Comparison of ENCODE assay signal across 21 cellular contexts in genomic region chr2:200056105-200056504, GRCh38.
"Had no signal": no experiment of that assay in that cellular context is flagged by ENCODE, and none has a peak within 500 bp of the region (broad histone marks: within the 10 kb centered on the region; RNA-seq: fewer than 3 reads in every experiment).

No MANE protein-coding gene starts in this region.

- H3K9me3 ChIP-seq: mucosa of descending colon, pancreas, sigmoid colon, testis, upper lobe of left lung had no signal

- H3K4me1 ChIP-seq: left lung, sigmoid colon, testis, upper lobe of left lung had no signal

- H3K27ac Mint-ChIP-seq: activated CD4-positive, alpha-beta T cell treated with anti-CD3 and anti-CD28 coated beads, Interleukin-2, amount 10 ng/mL, durations not matched to agents 7 days and 5 days; activated naive CD4-positive, alpha-beta T cell treated with anti-CD3 and anti-CD28 coated beads, Interleukin-2, amount 10 ng/mL, durations not matched to agents 7 days and 5 days; activated naive CD8-positive, alpha-beta T cell treated with anti-CD3 and anti-CD28 coated beads, Interleukin-2, amount 50 U/mL, for 24 hours; brain; memory B cell; naive B cell; stimulated activated effector memory CD8-positive, alpha-beta T cell treated with anti-CD3 and anti-CD28 coated beads, Interleukin-12 subunit alpha, Interleukin-12 subunit beta, amount 100 ng/mL, for 72 hours had no signal

- H3K27me3 ChIP-seq: dorsolateral prefrontal cortex, left lung, pancreas, sigmoid colon, testis, upper lobe of left lung had no signal

- ATAC-seq: activated naive CD8-positive, alpha-beta T cell treated with anti-CD3 and anti-CD28 coated beads, Interleukin-2, amount 50 U/mL, for 24 hours; activated T-cell treated with anti-CD3 and anti-CD28 coated beads, Interleukin-2, amount 50 U/mL, for 4 hours; left lung; mucosa of descending colon; pancreas; stimulated activated effector memory CD8-positive, alpha-beta T cell treated with anti-CD3 and anti-CD28 coated beads, Interleukin-12 subunit alpha, Interleukin-12 subunit beta, amount 100 ng/mL, for 72 hours had no signal

- DNase-seq: activated CD4-positive, alpha-beta T cell treated with anti-CD3 and anti-CD28 coated beads, Interleukin-2, amount 10 ng/mL, durations not matched to agents 7 days and 5 days; activated CD8-positive, alpha-beta memory T cell treated with anti-CD3 and anti-CD28 coated beads, Interleukin-2, amount 50 U/mL, for 4 hours; activated effector memory CD4-positive, alpha-beta T cell treated with Interleukin-2 at 50 U/mL for 16 hours; activated naive CD4-positive, alpha-beta T cell treated with anti-CD3 and anti-CD28 coated beads, Interleukin-2, amount 10 ng/mL, durations not matched to agents 7 days and 5 days; activated naive CD8-positive, alpha-beta T cell treated with anti-CD3 and anti-CD28 coated beads, Interleukin-2, amount 50 U/mL, for 24 hours; activated T-cell treated with anti-CD3 and anti-CD28 coated beads, Interleukin-2, amount 50 U/mL, for 4 hours; anterior cingulate cortex; central memory CD4-positive, alpha-beta T cell; dorsolateral prefrontal cortex; left lung; mucosa of descending colon; naive B cell; pancreas; sigmoid colon; stimulated activated CD4-positive, alpha-beta T cell treated with anti-CD3 and anti-CD28 coated beads, Interleukin-4, amount 100 ng/mL, for 24 hours; T1000; testis had no signal

- H3K36me3 ChIP-seq: left lung, pancreas, sigmoid colon, upper lobe of left lung had no signal

- H3K36me3 Mint-ChIP-seq: activated naive CD4-positive, alpha-beta T cell treated with anti-CD3 and anti-CD28 coated beads, Interleukin-2, amount 10 ng/mL, durations not matched to agents 7 days and 5 days; memory B cell; naive B cell; stimulated activated effector memory CD8-positive, alpha-beta T cell treated with anti-CD3 and anti-CD28 coated beads, Interleukin-12 subunit alpha, Interleukin-12 subunit beta, amount 100 ng/mL, for 72 hours had no signal

- H3K27ac ChIP-seq: dorsolateral prefrontal cortex, left lung, pancreas, sigmoid colon, testis, upper lobe of left lung had no signal

- H3K4me1 Mint-ChIP-seq: activated CD4-positive, alpha-beta T cell treated with anti-CD3 and anti-CD28 coated beads, Interleukin-2, amount 10 ng/mL, durations not matched to agents 7 days and 5 days; activated naive CD4-positive, alpha-beta T cell treated with anti-CD3 and anti-CD28 coated beads, Interleukin-2, amount 10 ng/mL, durations not matched to agents 7 days and 5 days; activated naive CD8-positive, alpha-beta T cell treated with anti-CD3 and anti-CD28 coated beads, Interleukin-2, amount 50 U/mL, for 24 hours; memory B cell; naive B cell had no signal

- H3K4me3 Mint-ChIP-seq: activated CD4-positive, alpha-beta T cell treated with anti-CD3 and anti-CD28 coated beads, Interleukin-2, amount 10 ng/mL, durations not matched to agents 7 days and 5 days; activated naive CD4-positive, alpha-beta T cell treated with anti-CD3 and anti-CD28 coated beads, Interleukin-2, amount 10 ng/mL, durations not matched to agents 7 days and 5 days; activated naive CD8-positive, alpha-beta T cell treated with anti-CD3 and anti-CD28 coated beads, Interleukin-2, amount 50 U/mL, for 24 hours; activated T-cell treated with anti-CD3 and anti-CD28 coated beads, Interleukin-2, amount 50 U/mL, for 4 hours; brain; memory B cell; naive B cell; stimulated activated effector memory CD8-positive, alpha-beta T cell treated with anti-CD3 and anti-CD28 coated beads, Interleukin-12 subunit alpha, Interleukin-12 subunit beta, amount 100 ng/mL, for 72 hours had no signal

- H3K9me3 Mint-ChIP-seq: activated naive CD4-positive, alpha-beta T cell treated with anti-CD3 and anti-CD28 coated beads, Interleukin-2, amount 10 ng/mL, durations not matched to agents 7 days and 5 days; activated naive CD8-positive, alpha-beta T cell treated with anti-CD3 and anti-CD28 coated beads, Interleukin-2, amount 50 U/mL, for 24 hours had no signal

- H3K4me3 ChIP-seq: dorsolateral prefrontal cortex, left lung, mucosa of descending colon, pancreas, sigmoid colon, testis, upper lobe of left lung had no signal
